1 cellular context compared by ENCODE assay signal in the genomic region with DNA sequence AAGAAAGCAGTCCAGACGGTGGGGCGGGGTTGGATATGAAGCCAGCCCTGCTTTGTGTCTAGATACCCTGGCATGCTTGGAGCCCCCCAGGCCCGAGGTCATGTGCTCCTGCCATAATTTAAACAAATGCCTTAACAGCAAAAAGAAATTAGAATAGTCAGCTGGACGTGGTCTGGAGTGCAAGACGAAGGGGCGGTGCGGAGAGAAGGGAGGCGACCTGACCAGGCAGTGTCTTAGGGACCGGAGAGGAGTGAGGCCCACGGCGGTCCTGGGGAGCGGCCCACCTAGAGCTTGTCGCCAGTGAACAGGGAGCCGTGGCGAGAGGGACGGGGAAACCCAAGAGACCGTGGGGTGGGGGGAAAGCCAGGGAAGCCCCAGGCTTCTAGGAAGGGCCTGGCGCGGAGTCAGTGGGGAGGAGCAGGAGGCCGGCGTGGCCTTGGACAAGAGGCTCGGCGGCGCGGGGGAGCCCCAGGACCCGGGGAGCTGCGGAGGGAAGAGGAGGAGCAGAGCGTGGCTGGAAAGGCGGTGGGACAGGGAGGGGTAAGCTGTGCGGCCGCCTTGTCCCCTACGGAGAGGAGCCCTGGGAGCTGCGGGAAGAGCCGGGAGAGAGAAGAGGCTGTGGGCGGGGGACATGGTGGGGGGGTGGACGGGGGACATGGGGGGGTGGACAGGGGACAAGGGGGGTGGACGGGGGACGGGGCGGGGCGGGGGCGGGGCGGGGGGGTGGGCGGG.
TF ChIP-seq lines count a peak whose summit lies in the region.

No MANE protein-coding gene starts in this region.

TF ChIP-seq in SK-N-SH, 30 proteins besides CTCF, POLR2A, EP300 and RAD21 (continued from another document):
- TF ChIP-seq REST (IDR thresholded peaks at IDR 0.05; ENCODE audit: low read depth, low read length) (no peak), MAX (IDR thresholded peaks at IDR 0.05; ENCODE audit: low read depth) (no peak), TEAD4 (IDR thresholded peaks at IDR 0.05; ENCODE audit: borderline replicate concordance, insufficient read depth) (no peak), SMC3 (IDR thresholded peaks at IDR 0.05; ENCODE audit: low read depth, low read length) (no peak), FOXJ3 (CRISPR knock-in tag; IDR thresholded peaks at IDR 0.05) (no peak), RFX5 (IDR thresholded peaks at IDR 0.05; ENCODE audit: low read length) (no peak)
- TF ChIP-seq, protein P1, sequence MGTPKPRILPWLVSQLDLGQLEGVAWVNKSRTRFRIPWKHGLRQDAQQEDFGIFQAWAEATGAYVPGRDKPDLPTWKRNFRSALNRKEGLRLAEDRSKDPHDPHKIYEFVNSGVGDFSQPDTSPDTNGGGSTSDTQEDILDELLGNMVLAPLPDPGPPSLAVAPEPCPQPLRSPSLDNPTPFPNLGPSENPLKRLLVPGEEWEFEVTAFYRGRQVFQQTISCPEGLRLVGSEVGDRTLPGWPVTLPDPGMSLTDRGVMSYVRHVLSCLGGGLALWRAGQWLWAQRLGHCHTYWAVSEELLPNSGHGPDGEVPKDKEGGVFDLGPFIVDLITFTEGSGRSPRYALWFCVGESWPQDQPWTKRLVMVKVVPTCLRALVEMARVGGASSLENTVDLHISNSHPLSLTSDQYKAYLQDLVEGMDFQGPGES (IDR thresholded peaks at IDR 0.05; ENCODE audit: low read depth, low read length): no peak
